In genomic region chr1:145956776-145957442, GRCh38 we compare ENCODE assay signal across 8 cellular contexts. TPM values are rescaled to one million over a fixed set of nuclear protein-coding genes. Genes with fewer than 3 reads are reported as not detected.
A peak's percentile ranks its signal among the peaks of the same experiment; 100 is the strongest.
DNase-seq lines count a peak whose midpoint lies in the region; ATAC-seq and TF ChIP-seq lines count a peak whose summit lies in the region.

No MANE protein-coding gene starts in this region.

- peaks cover 77% of the 10 kb centered on the region for H3K4me1 Mint-ChIP-seq in central memory CD8-positive, alpha-beta T cell
- H3K4me1 Mint-ChIP-seq in type B pancreatic cell (ENCODE audit: unreplicated experiment): peaks cover 33% of the 10 kb centered on the region

- H3K27me3 Mint-ChIP-seq in central memory CD8-positive, alpha-beta T cell: no peaks in the 10 kb centered on the region
- peaks cover 76% of the 10 kb centered on the region for H3K27me3 Mint-ChIP-seq in type B pancreatic cell

- H3K4me3 Mint-ChIP-seq in central memory CD8-positive, alpha-beta T cell: peak overlapping the region; percentile 91
- peak overlapping the region; percentile 86 for H3K4me3 Mint-ChIP-seq in type B pancreatic cell

- H3K4me3 ChIP-seq in BLaER1: peak overlapping the region; percentile 79
- H3K4me3 ChIP-seq in MG63: peak overlapping the region; percentile 62

- peaks cover 12% of the 10 kb centered on the region for H3K36me3 Mint-ChIP-seq in central memory CD8-positive, alpha-beta T cell (ENCODE audit: insufficient read depth)
- H3K36me3 Mint-ChIP-seq in type B pancreatic cell: no peaks in the 10 kb centered on the region

- H3K27ac ChIP-seq in BLaER1: peak overlapping the region; percentile 80

- peaks cover 12% of the 10 kb centered on the region; the same call in 1 of the 2 replicates for H4K20me1 ChIP-seq in BLaER1

- H3K9ac ChIP-seq in BLaER1: peak overlapping the region; percentile 82

- peak; percentile 45 for DNase-seq in MG63
- no peak for DNase-seq in central memory CD8-positive, alpha-beta T cell (ENCODE audit: low spot score in 2 of 2)
- DNase-seq in medulla oblongata (ENCODE audit: extremely low spot score): peak; percentile 61
- no peak for DNase-seq in type B pancreatic cell (ENCODE audit: extremely low spot score, unreplicated experiment)
- no peak for DNase-seq in stimulated activated CD4-positive, alpha-beta T cell treated with anti-CD3 and anti-CD28 coated beads, Interleukin-4, amount 100 ng/mL, for 1 hour

- H3K9me3 ChIP-seq in BLaER1 (no peaks in the 10 kb centered on the region), MG63 (no peaks in the 10 kb centered on the region)

- H3K27me3 ChIP-seq in BLaER1 (peaks cover 12% of the 10 kb centered on the region), MG63 (no peaks in the 10 kb centered on the region)

- no peak for ATAC-seq in central memory CD8-positive, alpha-beta T cell (replicated peaks; ENCODE audit: extremely low read depth, poor library complexity, severe bottlenecking)
- ATAC-seq in GM18517 (IDR thresholded peaks at IDR 0.05; ENCODE audit: unreplicated experiment) (no peak), GM18868 (IDR thresholded peaks at IDR 0.05; ENCODE audit: unreplicated experiment) (no peak)

- TF ChIP-seq CTCF in type B pancreatic cell (conservative IDR thresholded peaks at IDR 0.05): no peak

- H3K36me3 ChIP-seq in BLaER1: peaks cover 24% of the 10 kb centered on the region
- peaks cover 4% of the 10 kb centered on the region; the same call in 1 of the 2 replicates for H3K36me3 ChIP-seq in MG63

- H3K9me3 Mint-ChIP-seq in central memory CD8-positive, alpha-beta T cell: no peaks in the 10 kb centered on the region
- no peaks in the 10 kb centered on the region for H3K9me3 Mint-ChIP-seq in type B pancreatic cell

- H3K4me2 ChIP-seq in BLaER1: peak overlapping the region; percentile 94

- H3K27ac Mint-ChIP-seq in central memory CD8-positive, alpha-beta T cell (ENCODE audit: low read depth): peak overlapping the region; percentile 89
- H3K27ac Mint-ChIP-seq in type B pancreatic cell: no peak overlapping the region

- H3K4me1 ChIP-seq in BLaER1: peaks cover 58% of the 10 kb centered on the region

RNA-seq across cellular contexts. Expression of gene LIX1L, which starts 0.9 kb away (rescaled TPM):
- total RNA-seq in MG63 (2014; rRNA removed; shearing (Covaris generic); ENCODE audit: low replicate concordance): 30.0 and 38.9 TPM in 2 replicates
- 2.4 and 24.2 TPM in 2 replicates for total RNA-seq in type B pancreatic cell (ENCODE audit: low replicate concordance)

RNA-seq across cellular contexts. Expression of gene ANKRD34A, which starts 7.5 kb away (rescaled TPM):
- 0.30 TPM in 1 of 2 replicates, not detected in the other for total RNA-seq in MG63 (2014; rRNA removed; shearing (Covaris generic); ENCODE audit: low replicate concordance)
- 0.12 and 0.94 TPM in 2 replicates for total RNA-seq in type B pancreatic cell (ENCODE audit: low replicate concordance)

RNA-seq across cellular contexts. Expression of gene POLR3GL, which starts 7.6 kb away (rescaled TPM):
- 1.8 and 6.8 TPM in 2 replicates for total RNA-seq in MG63 (2014; rRNA removed; shearing (Covaris generic); ENCODE audit: low replicate concordance)
- total RNA-seq in type B pancreatic cell (ENCODE audit: low replicate concordance): 8.5 and 14.1 TPM in 2 replicates

RNA-seq across cellular contexts. Expression of gene RBM8A, which starts 29.6 kb away (rescaled TPM):
- 52.3 and 69.3 TPM in 2 replicates for total RNA-seq in MG63 (2014; rRNA removed; shearing (Covaris generic); ENCODE audit: low replicate concordance)
- total RNA-seq in type B pancreatic cell (ENCODE audit: low replicate concordance): 118 and 160 TPM in 2 replicates

RNA-seq across cellular contexts. Expression of gene PEX11B, which starts 38.4 kb away (rescaled TPM):
- 19.3 and 20.6 TPM in 2 replicates for total RNA-seq in MG63 (2014; rRNA removed; shearing (Covaris generic); ENCODE audit: low replicate concordance)
- 31.2 and 32.2 TPM in 2 replicates for total RNA-seq in type B pancreatic cell (ENCODE audit: low replicate concordance)

Comparison
In these comparisons a context has a peak if more than half of its experiments do, and no peak if none do; other contexts are left out.
1. DNase-seq: peak in MG63 (single experiment) and medulla oblongata (single experiment); none in central memory CD8-positive, alpha-beta T cell (0 of 2), type B pancreatic cell (single experiment) and stimulated activated CD4-positive, alpha-beta T cell treated with anti-CD3 and anti-CD28 coated beads, Interleukin-4, amount 100 ng/mL, for 1 hour (single experiment).